ENCODE assay signal across 8 cellular contexts in the genomic region with DNA sequence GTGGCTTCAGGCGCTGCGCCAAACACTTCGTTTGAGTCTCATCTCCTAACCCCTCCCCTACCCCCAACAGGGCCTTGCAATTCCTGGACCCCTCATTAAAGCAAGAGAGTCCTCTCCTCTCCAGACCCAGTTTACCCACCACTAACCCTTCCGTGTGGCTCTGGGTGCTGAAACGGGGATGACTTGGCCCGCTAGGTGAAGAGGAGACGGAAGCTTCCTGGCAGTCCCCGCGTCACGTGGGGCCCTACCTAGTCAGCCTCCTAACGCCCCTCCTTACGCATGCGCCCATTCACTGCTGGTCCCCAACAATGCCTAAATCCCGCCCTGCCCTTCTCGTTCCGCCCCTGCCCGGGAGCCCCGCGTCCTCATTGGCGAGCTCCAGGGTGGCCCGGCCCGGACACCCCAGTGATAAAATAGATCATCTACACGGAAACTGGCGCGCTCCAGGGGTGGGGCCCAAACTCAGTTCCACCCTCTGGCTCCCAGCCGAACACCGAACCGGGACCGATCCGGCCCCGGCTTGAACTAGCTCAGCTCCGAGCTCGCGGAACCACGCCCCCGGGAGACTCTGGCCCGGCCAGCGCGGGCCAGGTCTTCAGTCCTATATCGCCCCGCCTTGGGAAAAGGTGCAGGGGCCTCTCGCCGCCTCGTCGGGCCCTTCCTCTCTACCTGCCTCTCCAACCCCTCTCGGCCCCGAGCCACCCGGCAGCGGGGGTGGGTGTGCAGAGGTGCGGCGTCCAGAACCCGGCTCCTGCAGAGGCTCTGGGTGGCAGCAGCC. TPM values are rescaled to one million over a fixed set of nuclear protein-coding genes. Genes with fewer than 3 reads are reported as not detected.
A peak's percentile ranks its signal among the peaks of the same experiment; 100 is the strongest.
DNase-seq lines count a peak whose midpoint lies in the region; ATAC-seq and TF ChIP-seq lines count a peak whose summit lies in the region.

A gene with protein sequence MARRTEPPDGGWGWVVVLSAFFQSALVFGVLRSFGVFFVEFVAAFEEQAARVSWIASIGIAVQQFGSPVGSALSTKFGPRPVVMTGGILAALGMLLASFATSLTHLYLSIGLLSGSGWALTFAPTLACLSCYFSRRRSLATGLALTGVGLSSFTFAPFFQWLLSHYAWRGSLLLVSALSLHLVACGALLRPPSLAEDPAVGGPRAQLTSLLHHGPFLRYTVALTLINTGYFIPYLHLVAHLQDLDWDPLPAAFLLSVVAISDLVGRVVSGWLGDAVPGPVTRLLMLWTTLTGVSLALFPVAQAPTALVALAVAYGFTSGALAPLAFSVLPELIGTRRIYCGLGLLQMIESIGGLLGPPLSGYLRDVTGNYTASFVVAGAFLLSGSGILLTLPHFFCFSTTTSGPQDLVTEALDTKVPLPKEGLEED (plus strand): TSS at position 425 of the 778 bp plus-strand sequence. CDS start 368 bp downstream, outside the sequence.

- H3K4me1 ChIP-seq in upper lobe of right lung: peaks cover 13% of the 10 kb centered on the region

- H3K36me3 ChIP-seq in upper lobe of right lung: no peaks in the 10 kb centered on the region

- intact Hi-C loops in left cardiac atrium (cut with DNase I): no loop called here
- intact Hi-C loops in posterior vena cava (cut with DNase I): no loop called here
- intact Hi-C loops in upper lobe of right lung (cut with DNase I): no loop called here

- peaks cover 14% of the 10 kb centered on the region for H3K36me3 Mint-ChIP-seq in T-helper 1 cell treated with Interleukin-12 subunit alpha and Interleukin-12 subunit beta and Interleukin-4 antibody, amounts not matched to agents 30 μg/mL and 1 μg/mL, for 36 hours (ENCODE audit: low read depth)

- H3K27me3 Mint-ChIP-seq in T-helper 1 cell treated with Interleukin-12 subunit alpha and Interleukin-12 subunit beta and Interleukin-4 antibody, amounts not matched to agents 30 μg/mL and 1 μg/mL, for 36 hours (ENCODE audit: low read depth): no peaks in the 10 kb centered on the region

- peak within 1 kb of the TSS; percentile 76 for H3K4me3 ChIP-seq in upper lobe of right lung

- ATAC-seq in GM18498 (IDR thresholded peaks at IDR 0.05; ENCODE audit: unreplicated experiment) (peak; percentile 87), HG02884 (IDR thresholded peaks at IDR 0.05; ENCODE audit: unreplicated experiment) (peak; percentile 82), left cardiac atrium (peak; percentile 97 to 98), upper lobe of right lung (peak; percentile 97)

- DNase-seq in NCI-H146 treated with DMSO at 0.1 percent for 48 hours (lab: John Stamatoyannopoulos, UW; ENCODE audit: unreplicated experiment): peak; percentile 89
- DNase-seq in amygdala (lab: John Stamatoyannopoulos, UW): peak in 55 of 56 donors; percentile 16 to 95 (median 86)
- DNase-seq in left cardiac atrium: peak; percentile 98
- DNase-seq in posterior vena cava (ENCODE audit: low spot score): peak; percentile 97
- DNase-seq in upper lobe of right lung: peak; percentile 99

- H3K9me3 ChIP-seq in upper lobe of right lung: no peaks in the 10 kb centered on the region

- peak within 1 kb of the TSS; percentile 96 for H3K27ac Mint-ChIP-seq in T-helper 1 cell treated with Interleukin-12 subunit alpha and Interleukin-12 subunit beta and Interleukin-4 antibody, amounts not matched to agents 30 μg/mL and 1 μg/mL, for 36 hours

- H3K4me3 Mint-ChIP-seq in T-helper 1 cell treated with Interleukin-12 subunit alpha and Interleukin-12 subunit beta and Interleukin-4 antibody, amounts not matched to agents 30 μg/mL and 1 μg/mL, for 36 hours: peak within 1 kb of the TSS; percentile 88

- H3K9me3 Mint-ChIP-seq in T-helper 1 cell treated with Interleukin-12 subunit alpha and Interleukin-12 subunit beta and Interleukin-4 antibody, amounts not matched to agents 30 μg/mL and 1 μg/mL, for 36 hours: no peaks in the 10 kb centered on the region

- H3K27ac ChIP-seq in upper lobe of right lung: peak within 1 kb of the TSS; percentile 90

- H3K27me3 ChIP-seq in upper lobe of right lung: no peaks in the 10 kb centered on the region

- H3K4me1 Mint-ChIP-seq in T-helper 1 cell treated with Interleukin-12 subunit alpha and Interleukin-12 subunit beta and Interleukin-4 antibody, amounts not matched to agents 30 μg/mL and 1 μg/mL, for 36 hours (ENCODE audit: low read depth): peaks cover 34% of the 10 kb centered on the region

- TF ChIP-seq CTCF in upper lobe of right lung (IDR thresholded peaks at IDR 0.05): no peak

RNA-seq across cellular contexts. Expression of the gene that starts here (rescaled TPM):
- 1 to 10 TPM; 1.2 to 1.8 TPM for total RNA-seq in left cardiac atrium
- 1 to 10 TPM; 1.5 to 1.6 TPM for total RNA-seq in posterior vena cava
- total RNA-seq in upper lobe of right lung: 10.1 TPM

Comparison
In these comparisons a context has a peak if more than half of its experiments do, and no peak if none do; other contexts are left out.
1. Peak in every context shown above with its lines: DNase-seq, ATAC-seq, H3K4me3 ChIP-seq and H3K27ac ChIP-seq.